In genomic region chr3:49738067-49738713, GRCh38 we compare ENCODE assay signal across 17 cellular contexts. TPM values are rescaled to one million over a fixed set of nuclear protein-coding genes. Genes with fewer than 3 reads are reported as not detected.
"Had no signal": no experiment of that assay in that cellular context is flagged by ENCODE, and none has a peak within 500 bp of the region (broad histone marks: within the 10 kb centered on the region; RNA-seq: fewer than 3 reads in every experiment).

No MANE protein-coding gene starts in this region.

- H3K27me3 Mint-ChIP-seq: activated CD8-positive, alpha-beta memory T cell treated with anti-CD3 and anti-CD28 coated beads, Interleukin-2, amount 10 ng/mL, durations not matched to agents 7 days and 5 days; natural killer cell treated with Interleukin-12 subunit alpha and Interleukin-12 subunit beta and Interleukin-15 and Interleukin-18, amount 100 ng/mL, for 72 hours; progenitor cell of endocrine pancreas; type B pancreatic cell had no signal

- H3K27ac ChIP-seq: breast epithelium, esophagus squamous epithelium, suprapubic skin, VCaP had no signal

- H3K4me1 ChIP-seq: breast epithelium, esophagus squamous epithelium, suprapubic skin had no signal

- H3K27ac Mint-ChIP-seq: activated CD8-positive, alpha-beta memory T cell treated with anti-CD3 and anti-CD28 coated beads, Interleukin-2, amount 10 ng/mL, durations not matched to agents 7 days and 5 days; progenitor cell of endocrine pancreas; type B pancreatic cell had no signal

- H3K9me3 Mint-ChIP-seq: activated naive CD4-positive, alpha-beta T cell treated with anti-CD3 and anti-CD28 coated beads, Interleukin-2, amount 50 U/mL, for 72 hours; immature natural killer cell; natural killer cell treated with Interleukin-12 subunit alpha and Interleukin-12 subunit beta and Interleukin-15 and Interleukin-18, amount 100 ng/mL, for 72 hours; type B pancreatic cell had no signal

- H3K27me3 ChIP-seq: breast epithelium, esophagus squamous epithelium, suprapubic skin had no signal

- H3K4me3 Mint-ChIP-seq: activated CD8-positive, alpha-beta memory T cell treated with anti-CD3 and anti-CD28 coated beads, Interleukin-2, amount 10 ng/mL, durations not matched to agents 7 days and 5 days; immature natural killer cell; natural killer cell treated with Interleukin-12 subunit alpha and Interleukin-12 subunit beta and Interleukin-15 and Interleukin-18, amount 100 ng/mL, for 72 hours; type B pancreatic cell had no signal

- H3K36me3 Mint-ChIP-seq: natural killer cell treated with Interleukin-12 subunit alpha and Interleukin-12 subunit beta and Interleukin-15 and Interleukin-18, amount 100 ng/mL, for 72 hours had no signal

- H3K4me1 Mint-ChIP-seq: activated CD8-positive, alpha-beta memory T cell treated with anti-CD3 and anti-CD28 coated beads, Interleukin-2, amount 10 ng/mL, durations not matched to agents 7 days and 5 days had no signal

- ATAC-seq: activated CD8-positive, alpha-beta memory T cell treated with anti-CD3 and anti-CD28 coated beads, Interleukin-2, amount 10 ng/mL, durations not matched to agents 7 days and 5 days; activated naive CD4-positive, alpha-beta T cell treated with anti-CD3 and anti-CD28 coated beads, Interleukin-2, amount 50 U/mL, for 72 hours; mucosa of descending colon; natural killer cell treated with Interleukin-12 subunit alpha and Interleukin-12 subunit beta and Interleukin-15 and Interleukin-18, amount 100 ng/mL, for 72 hours; stimulated activated naive CD8-positive, alpha-beta T cell treated with anti-CD3 and anti-CD28 coated beads, Interleukin-15, Interleukin-2, amounts not matched to agents 100 U/mL and 50 U/mL, for 24 hours had no signal

- H3K9me3 ChIP-seq: breast epithelium, esophagus squamous epithelium, mucosa of descending colon, suprapubic skin had no signal

- H3K36me3 ChIP-seq: breast epithelium had no signal

- DNase-seq: activated CD8-positive, alpha-beta memory T cell treated with anti-CD3 and anti-CD28 coated beads, Interleukin-2, amount 10 ng/mL, durations not matched to agents 7 days and 5 days; anterior cingulate cortex; esophagus squamous epithelium; foreskin fibroblast; immature natural killer cell; mucosa of descending colon; nucleus accumbens; stimulated activated CD4-positive, alpha-beta T cell treated with anti-CD3 and anti-CD28 coated beads, Interleukin-12 subunit alpha, Interleukin-12 subunit beta, amount 100 ng/mL, for 4 hours; stimulated activated naive CD8-positive, alpha-beta T cell treated with anti-CD3 and anti-CD28 coated beads, Interleukin-15, Interleukin-2, amounts not matched to agents 100 U/mL and 50 U/mL, for 24 hours had no signal

- H3K4me3 ChIP-seq: breast epithelium, esophagus squamous epithelium, lung, mucosa of descending colon, suprapubic skin had no signal

RNA-seq across cellular contexts. Expression of gene AMIGO3, which starts 18.7 kb away (rescaled TPM):
- total RNA-seq: activated naive CD4-positive, alpha-beta T cell treated with anti-CD3 and anti-CD28 coated beads, Interleukin-2, amount 50 U/mL, for 72 hours; mucosa of descending colon had no signal
